Comparison of ENCODE assay signal across 24 cellular contexts in genomic region chrX:57265126-57265525, GRCh38.
"Had no signal": no experiment of that assay in that cellular context is flagged by ENCODE, and none has a peak within 500 bp of the region (broad histone marks: within the 10 kb centered on the region; RNA-seq: fewer than 3 reads in every experiment).

No MANE protein-coding gene starts in this region.

- DNase-seq: stimulated activated CD4-positive, alpha-beta T cell treated with anti-CD3 and anti-CD28 coated beads, Interleukin-2, amount 100 ng/mL, for 48 hours; stimulated activated CD4-positive, alpha-beta T cell treated with anti-CD3 and anti-CD28 coated beads, Interleukin-4, amount 100 ng/mL, for 1 hour; stimulated activated CD4-positive, alpha-beta T cell treated with anti-CD3 and anti-CD28 coated beads, Interleukin-4, amount 100 ng/mL, for 24 hours; stimulated activated CD4-positive, alpha-beta T cell treated with anti-CD3 and anti-CD28 coated beads, Interleukin-4, amount 100 ng/mL, for 4 hours; stimulated activated CD8-positive, alpha-beta memory T cell treated with anti-CD3 and anti-CD28 coated beads, Interleukin-4, amount 100 ng/mL, for 48 hours; stimulated activated naive B cell treated with anti-CD40 and anti-IgM and Interleukin-4, amounts not matched to agents 10 μg/mL and 1 μg/mL and 100 μg/mL, for 72 hours; stimulated activated naive CD4-positive, alpha-beta T cell; stimulated activated naive CD4-positive, alpha-beta T cell treated with Interleukin-2 at 50 U/mL for 16 hours; stimulated activated naive CD8-positive, alpha-beta T cell treated with anti-CD3 and anti-CD28 coated beads, Interleukin-15, amount 100 ng/mL, for 72 hours; stimulated activated naive CD8-positive, alpha-beta T cell treated with anti-CD3 and anti-CD28 coated beads, Interleukin-15, Interleukin-2, amounts not matched to agents 100 U/mL and 50 U/mL, for 24 hours; stomach; substantia nigra; testis; thyroid gland; tibial artery; transverse colon; trophoblast cell; upper lobe of left lung; upper lobe of right lung; uterus had no signal

- H3K4me3 ChIP-seq: stomach, suprapubic skin, testis, thoracic aorta, thyroid gland, tibial artery, tibial nerve, transverse colon, upper lobe of left lung, upper lobe of right lung, uterus, vagina had no signal

- H3K4me1 ChIP-seq: stomach, suprapubic skin, testis, thyroid gland, tibial artery, tibial nerve, transverse colon, upper lobe of left lung, upper lobe of right lung, uterus, vagina had no signal

- H3K36me3 ChIP-seq: stomach, suprapubic skin, thoracic aorta, thyroid gland, tibial artery, tibial nerve, transverse colon, upper lobe of left lung, upper lobe of right lung, uterus, vagina had no signal

- H3K27ac ChIP-seq: stomach, suprapubic skin, testis, thoracic aorta, thyroid gland, tibial artery, tibial nerve, transverse colon, upper lobe of left lung, upper lobe of right lung, uterus, vagina had no signal

- H3K9me3 ChIP-seq: suprapubic skin, testis, thoracic aorta, thyroid gland, transverse colon, upper lobe of right lung, uterus had no signal

- H3K27me3 ChIP-seq: stomach, suprapubic skin, testis, thyroid gland, tibial artery, tibial nerve, transverse colon, upper lobe of left lung, upper lobe of right lung, uterus, vagina had no signal
